8 cellular contexts compared by ENCODE assay signal in the genomic region with DNA sequence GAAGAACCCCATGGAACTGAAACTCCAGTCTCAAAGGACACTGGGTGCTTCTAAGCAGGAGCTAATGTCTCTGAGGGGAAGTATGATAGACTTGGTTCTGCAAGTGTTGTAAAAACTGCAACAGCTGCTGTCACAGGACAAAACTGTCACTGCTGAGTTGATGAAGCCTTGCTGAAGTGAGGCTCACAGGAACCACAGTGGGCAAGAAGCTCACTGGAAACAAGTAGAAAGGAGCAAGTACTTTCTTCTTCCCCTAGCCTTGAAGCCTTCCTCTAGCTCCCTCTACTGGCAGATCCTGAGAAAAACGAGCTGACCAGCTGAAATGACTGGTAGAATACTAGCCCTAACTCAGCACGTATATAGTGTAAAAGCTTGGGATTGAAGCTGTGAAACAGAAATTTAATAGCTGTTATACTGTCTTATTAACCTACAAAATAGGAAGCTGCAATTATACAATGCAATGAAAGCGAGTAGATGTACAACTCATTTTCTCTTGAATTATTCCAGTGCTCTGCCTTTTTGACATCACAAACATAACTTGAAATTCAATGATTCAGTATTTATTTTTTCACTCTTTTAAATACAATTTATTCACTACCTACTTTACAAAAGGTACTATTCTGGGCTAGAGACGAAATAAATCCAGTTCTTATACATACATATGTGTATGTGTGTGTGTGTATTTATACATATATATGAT.
A peak's percentile ranks its signal among the peaks of the same experiment; 100 is the strongest.
DNase-seq lines count a peak whose midpoint lies in the region; TF ChIP-seq lines count a peak whose summit lies in the region.

No MANE protein-coding gene starts in this region.

- H3K27me3 Mint-ChIP-seq in glutamatergic neuron (ENCODE audit: unreplicated experiment) (no peaks in the 10 kb centered on the region), progenitor cell of endocrine pancreas (peaks cover 2% of the 10 kb centered on the region)

- no peaks in the 10 kb centered on the region for H3K36me3 Mint-ChIP-seq in glutamatergic neuron (ENCODE audit: unreplicated experiment)
- H3K36me3 Mint-ChIP-seq in progenitor cell of endocrine pancreas (ENCODE audit: insufficient read depth) = no peaks in the 10 kb centered on the region

- H3K4me1 Mint-ChIP-seq in glutamatergic neuron (ENCODE audit: low read depth, unreplicated experiment) = peaks cover 2% of the 10 kb centered on the region
- no peaks in the 10 kb centered on the region for H3K4me1 Mint-ChIP-seq in progenitor cell of endocrine pancreas (ENCODE audit: low read depth)

- H3K9me3 Mint-ChIP-seq in glutamatergic neuron (ENCODE audit: unreplicated experiment) (no peaks in the 10 kb centered on the region), progenitor cell of endocrine pancreas (ENCODE audit: low read depth) (no peaks in the 10 kb centered on the region)

- no peak overlapping the region for H3K27ac Mint-ChIP-seq in glutamatergic neuron (ENCODE audit: unreplicated experiment)
- H3K27ac Mint-ChIP-seq in progenitor cell of endocrine pancreas = no peak overlapping the region

- peak; percentile 15 for DNase-seq in NCI-H510A treated with DMSO at 0.1 percent for 48 hours (lab: John Stamatoyannopoulos, UW)
- DNase-seq in NCI-H510A (lab: John Stamatoyannopoulos, UW) = no peak
- peak; percentile 81 for DNase-seq in H4 (ENCODE audit: low spot score)
- DNase-seq in KG1 (lab: John Stamatoyannopoulos, UW) = peak; percentile 69
- peak; percentile 59 for DNase-seq in RPMI8226
- peak; percentile 13 for DNase-seq in activated naive CD4-positive, alpha-beta T cell treated with anti-CD3 and anti-CD28 coated beads, Interleukin-2, amount 50 U/mL, for 16 hours
- DNase-seq in glutamatergic neuron = peak; percentile 66
- DNase-seq in progenitor cell of endocrine pancreas (ENCODE audit: low spot score, unreplicated experiment) = peak; percentile 43

- H3K4me3 Mint-ChIP-seq in glutamatergic neuron (ENCODE audit: unreplicated experiment) (no peak overlapping the region), progenitor cell of endocrine pancreas (ENCODE audit: low read depth) (no peak overlapping the region)

- peak; percentile 87 for TF ChIP-seq CTCF in glutamatergic neuron (IDR thresholded peaks at IDR 0.05; ENCODE audit: partially characterized antibody, unreplicated experiment)
- TF ChIP-seq CTCF in progenitor cell of endocrine pancreas (IDR thresholded peaks at IDR 0.05; ENCODE audit: unreplicated experiment) = peak; percentile 87
